ENCODE assay signal across 8 cellular contexts in genomic region chr20:33719989-33720709, GRCh38. TPM values are rescaled to one million over a fixed set of nuclear protein-coding genes. Genes with fewer than 3 reads are reported as not detected.
DNase-seq lines count a peak whose midpoint lies in the region; ATAC-seq and TF ChIP-seq lines count a peak whose summit lies in the region.

TSS of gene PXMP4 (minus strand) at chr20:33720310. CDS start at chr20:33720207, 103 bp downstream.

- ATAC-seq in HG02884 (IDR thresholded peaks at IDR 0.05; ENCODE audit: unreplicated experiment) (peak; percentile 95), PC-3 (no peak)

- H3K4me1 ChIP-seq in rectal smooth muscle tissue (ENCODE audit: control insufficient read depth, insufficient read depth, low read length), result no peaks in the 10 kb centered on the region
- H3K4me1 ChIP-seq in PC-3 (ENCODE audit: insufficient read depth, low read length), result no peaks in the 10 kb centered on the region

- intact Hi-C loops in PC-3 (cut with micrococcal nuclease), result no loop called here

- no peak for TF ChIP-seq CTCF in astrocyte of the cerebellum (IDR thresholded peaks at IDR 0.05; ENCODE audit: low read depth, low read length, missing control alignments)
- TF ChIP-seq CTCF in PC-3 (conservative IDR thresholded peaks at IDR 0.05; ENCODE audit: low read depth, low read length), result no peak

- peak within 1 kb of the TSS; percentile 50 for H3K9ac ChIP-seq in rectal smooth muscle tissue (ENCODE audit: low read length)
- no peak within 1 kb of the TSS for H3K9ac ChIP-seq in PC-3 (ENCODE audit: low read length)

- no peaks in the 10 kb centered on the region for H3K79me2 ChIP-seq in PC-3 (ENCODE audit: low read length)

- no peaks in the 10 kb centered on the region for H3K36me3 ChIP-seq in rectal smooth muscle tissue (ENCODE audit: control insufficient read depth, insufficient read depth, low read length)
- no peaks in the 10 kb centered on the region for H3K36me3 ChIP-seq in PC-3 (ENCODE audit: low read depth, low read length)

- in situ Hi-C loops in astrocyte of the cerebellum (cut with HindIII; ENCODE audit: low sequenced_read_pairs), result no loop called here

- H3F3A ChIP-seq in PC-3 (ENCODE audit: low read length, unreplicated experiment), result no peaks in the 10 kb centered on the region

- no peaks in the 10 kb centered on the region for H4K20me1 ChIP-seq in PC-3 (ENCODE audit: low read length)

- H3K27me3 ChIP-seq in rectal smooth muscle tissue (ENCODE audit: control insufficient read depth, insufficient read depth, low read length), result no peaks in the 10 kb centered on the region
- no peaks in the 10 kb centered on the region for H3K27me3 ChIP-seq in PC-3 (ENCODE audit: low read length)

- no peak within 1 kb of the TSS for H2AFZ ChIP-seq in PC-3 (ENCODE audit: low read length)

- peak; percentile 75 to 81 for DNase-seq in NCI-H187 (lab: John Stamatoyannopoulos, UW)
- peak; percentile 81 for DNase-seq in T-helper 22 cell (ENCODE audit: low read depth)
- DNase-seq in astrocyte of the cerebellum (ENCODE audit: low read depth), result peak; percentile 96
- peak; percentile 100 for DNase-seq in hepatic stellate cell (ENCODE audit: low spot score)
- DNase-seq in PC-3, result no peak

- peak within 1 kb of the TSS; percentile 81 for H3K4me3 ChIP-seq in astrocyte of the cerebellum (ENCODE audit: low read depth, low read length)
- H3K4me3 ChIP-seq in rectal smooth muscle tissue (ENCODE audit: low read length), result peak within 1 kb of the TSS; percentile 71
- no peak within 1 kb of the TSS for H3K4me3 ChIP-seq in PC-3 (ENCODE audit: low read length)

- POLR2A ChIA-PET in PC-3 (lab: Charles Lee; ENCODE audit: unreplicated experiment), result no interaction called here

- no peaks in the 10 kb centered on the region for H3K9me2 ChIP-seq in PC-3 (replicated peaks; ENCODE audit: low read length)

- CTCF ChIA-PET in PC-3 (lab: Charles Lee), result no interaction called here

- H3K4me2 ChIP-seq in PC-3 (ENCODE audit: low read length), result no peak within 1 kb of the TSS

- peak; percentile 59 for TF ChIP-seq POLR2A in GM15510 (IDR thresholded peaks at IDR 0.05; ENCODE audit: borderline replicate concordance, extremely low read depth, insufficient read length)

- no TSS peak for BruUV-seq in PC-3 (replicated peaks; lab: Mats Ljungman, UMichigan)

- no peaks in the 10 kb centered on the region for H3K9me3 ChIP-seq in PC-3 (ENCODE audit: low read length)

- H3K27ac ChIP-seq in rectal smooth muscle tissue (ENCODE audit: low read depth, low read length), result peak within 1 kb of the TSS; percentile 78
- no peak within 1 kb of the TSS for H3K27ac ChIP-seq in PC-3 (ENCODE audit: low read length)

RNA-seq across cellular contexts. Expression of gene PXMP4, which starts in this region (rescaled TPM):
- not detected in 2 replicates for total RNA-seq in PC-3 (2014; rRNA removed)
